24 cellular contexts compared by ENCODE assay signal in genomic region chr17:79979201-79979840, GRCh38. TPM values are rescaled to one million over a fixed set of nuclear protein-coding genes. Genes with fewer than 3 reads are reported as not detected.
DNase-seq lines count a peak whose midpoint lies in the region; ATAC-seq and TF ChIP-seq lines count a peak whose summit lies in the region.
"Had no signal": no experiment of that assay in that cellular context is flagged by ENCODE, and none has a peak within 500 bp of the region (broad histone marks: within the 10 kb centered on the region; RNA-seq: fewer than 3 reads in every experiment).

No MANE protein-coding gene starts in this region.

- H3K4me2 ChIP-seq in SK-N-SH, result no peak overlapping the region

- H3K9me3 ChIP-seq in SK-N-SH (no peaks in the 10 kb centered on the region), RWPE2 (ENCODE audit: severe bottlenecking) (no peaks in the 10 kb centered on the region)
- H3K9me3 ChIP-seq: left lung, tibial artery had no signal

- H3K36me3 ChIP-seq in SK-N-SH (replicated peaks in 1 of 2; ENCODE audit: control insufficient read depth in 1 of 2, insufficient read depth in 2 of 2, low read length in 1 of 2) (peaks cover 3 to 23% of the 10 kb centered on the region in 2 experiments), RWPE2 (ENCODE audit: low read depth) (no peaks in the 10 kb centered on the region)

- no peaks in the 10 kb centered on the region for H3K9me2 ChIP-seq in SK-N-SH

- H3K79me2 ChIP-seq in SK-N-SH (ENCODE audit: insufficient read depth), result 0 out of 2 replicates have a peak, but pooled peaks cover 3% of the 10 kb centered on the region

- TF ChIP-seq CTCF in SK-N-SH (IDR thresholded peaks at IDR 0.05) (no peak), RWPE2 (IDR thresholded peaks at IDR 0.05; ENCODE audit: poor library complexity, severe bottlenecking) (no peak)

- intact Hi-C loops in sciatic nerve (cut with DNase I), result no loop called here
- intact Hi-C loops in activated CD4-positive, alpha-beta memory T cell treated with anti-CD3 and anti-CD28 coated beads for 36 hours (cut with micrococcal nuclease), result no loop called here

- H3K27me3 ChIP-seq in SK-N-SH (ENCODE audit: insufficient read depth), result no peaks in the 10 kb centered on the region
- H3K27me3 ChIP-seq in RWPE2 (ENCODE audit: insufficient read depth, poor library complexity, severe bottlenecking), result no peaks in the 10 kb centered on the region
- H3K27me3 ChIP-seq: left lung, tibial artery had no signal

- no peaks in the 10 kb centered on the region; the same call in none of the 2 replicates for H4K20me1 ChIP-seq in SK-N-SH (ENCODE audit: insufficient read depth)

- no peaks in the 10 kb centered on the region for H3K9me3 Mint-ChIP-seq in activated CD4-positive, alpha-beta memory T cell treated with anti-CD3 and anti-CD28 coated beads for 36 hours
- H3K9me3 Mint-ChIP-seq: activated CD4-positive, alpha-beta T cell treated with anti-CD3 and anti-CD28 coated beads, Interleukin-2, amount 10 ng/mL, durations not matched to agents 24 days and 14 days; activated T-helper 17 cell treated with anti-CD3 and anti-CD28 coated beads, Interleukin-2, amount 50 U/mL, for 72 hours; nephron had no signal

- TF ChIP-seq RAD21 in SK-N-SH (IDR thresholded peaks at IDR 0.05; ENCODE audit: low read length), result no peak

- no peaks in the 10 kb centered on the region for H3K27me3 Mint-ChIP-seq in activated CD4-positive, alpha-beta memory T cell treated with anti-CD3 and anti-CD28 coated beads for 36 hours
- H3K27me3 Mint-ChIP-seq: activated CD4-positive, alpha-beta T cell treated with anti-CD3 and anti-CD28 coated beads, Interleukin-2, amount 10 ng/mL, durations not matched to agents 24 days and 14 days; activated T-helper 17 cell treated with anti-CD3 and anti-CD28 coated beads, Interleukin-2, amount 50 U/mL, for 72 hours; progenitor cell of endocrine pancreas had no signal

- no peaks in the 10 kb centered on the region for H3K4me1 Mint-ChIP-seq in activated CD4-positive, alpha-beta memory T cell treated with anti-CD3 and anti-CD28 coated beads for 36 hours (ENCODE audit: low read depth)
- H3K4me1 Mint-ChIP-seq: activated CD4-positive, alpha-beta T cell treated with anti-CD3 and anti-CD28 coated beads, Interleukin-2, amount 10 ng/mL, durations not matched to agents 24 days and 14 days; activated T-helper 17 cell treated with anti-CD3 and anti-CD28 coated beads, Interleukin-2, amount 50 U/mL, for 72 hours had no signal

- H3K27ac Mint-ChIP-seq in activated CD4-positive, alpha-beta memory T cell treated with anti-CD3 and anti-CD28 coated beads for 36 hours, result no peak overlapping the region
- H3K27ac Mint-ChIP-seq: activated CD4-positive, alpha-beta T cell treated with anti-CD3 and anti-CD28 coated beads, Interleukin-2, amount 10 ng/mL, durations not matched to agents 24 days and 14 days; activated T-helper 17 cell treated with anti-CD3 and anti-CD28 coated beads, Interleukin-2, amount 50 U/mL, for 72 hours; progenitor cell of endocrine pancreas had no signal

- DNase-seq in SK-N-SH (peak; percentile 15), RWPE2 (ENCODE audit: low spot score) (peak; percentile 45), islet precursor cell (peak; percentile 57), sciatic nerve (ENCODE audit: low spot score) (peak; percentile 41), NCI-H2107 (lab: John Stamatoyannopoulos, UW) (no peak), amniotic stem cell (lab: John Stamatoyannopoulos, UW) (no peak)
- DNase-seq in activated CD4-positive, alpha-beta memory T cell treated with anti-CD3 and anti-CD28 coated beads for 36 hours, result no peak
- DNase-seq: activated CD4-positive, alpha-beta T cell treated with anti-CD3 and anti-CD28 coated beads, Interleukin-2, amount 10 ng/mL, durations not matched to agents 24 days and 14 days; DMS79 treated with DMSO at 0.1 percent for 48 hours; Karpas-422; NCI-H774; SHP77; small intestine; stimulated activated CD4-positive, alpha-beta T cell treated with anti-CD3 and anti-CD28 coated beads, Interleukin-4, amount 100 ng/mL, for 24 hours; stimulated activated naive CD4-positive, alpha-beta T cell treated with Interleukin-2 at 50 U/mL for 16 hours had no signal

- no peaks in the 10 kb centered on the region for H3K36me3 Mint-ChIP-seq in activated CD4-positive, alpha-beta memory T cell treated with anti-CD3 and anti-CD28 coated beads for 36 hours

- CTCF ChIA-PET in SK-N-SH (lab: Yijun Ruan, JAX), result interaction anchor here (0.6 to 4.3 kb wide), 11 partner anchors 9 to 238 kb away, joined by 3 to 22 read pairs (median 7); partner anchors contain the start of gene CBX4
- CTCF ChIA-PET in activated CD4-positive, alpha-beta memory T cell treated with anti-CD3 and anti-CD28 coated beads for 36 hours (lab: Charles Lee), result no interaction called here

- ATAC-seq in SK-N-SH treated with all-trans-retinoic acid at 6 μM for 48 hours (no peak), RWPE2 (ENCODE audit: low read depth) (no peak), sciatic nerve (no peak)
- ATAC-seq: activated T-helper 17 cell treated with anti-CD3 and anti-CD28 coated beads, Interleukin-2, amount 50 U/mL, for 72 hours; GM12878; HCT116; left lung had no signal

- TF ChIP-seq EP300 in SK-N-SH (IDR thresholded peaks at IDR 0.05; ENCODE audit: borderline replicate concordance in 1 of 2, low read depth in 1 of 2, low read length in 1 of 2), result no peak

- H3K27ac ChIP-seq in SK-N-SH (ENCODE audit: low read depth in 2 of 2, low read length in 1 of 2) (no peak overlapping the region), RWPE2 (ENCODE audit: poor library complexity, severe bottlenecking) (no peak overlapping the region)
- H3K27ac ChIP-seq: 22Rv1, left lung, tibial artery had no signal

- POLR2A ChIA-PET in SK-N-SH (lab: Yijun Ruan, JAX), result interaction anchor here (0.5 kb wide), 1 partner anchor 56 kb away, joined by 3 read pairs; no protein-coding TSS in a partner anchor
- POLR2A ChIA-PET in activated CD4-positive, alpha-beta memory T cell treated with anti-CD3 and anti-CD28 coated beads for 36 hours (lab: Charles Lee), result no interaction called here

- H3K9ac ChIP-seq in SK-N-SH, result no peak overlapping the region

- no peak overlapping the region for H2AFZ ChIP-seq in SK-N-SH (ENCODE audit: low read depth)

- H3K4me3 ChIP-seq in SK-N-SH (ENCODE audit: low read depth in 2 of 2, low read length in 1 of 2) (no peak overlapping the region), RWPE2 (ENCODE audit: severe bottlenecking) (no peak overlapping the region)
- H3K4me3 ChIP-seq: GM12878, left lung, tibial artery had no signal

- H3F3A ChIP-seq in SK-N-SH (replicated peaks; ENCODE audit: insufficient read depth), result no peaks in the 10 kb centered on the region

- H3K4me3 Mint-ChIP-seq in activated CD4-positive, alpha-beta memory T cell treated with anti-CD3 and anti-CD28 coated beads for 36 hours, result no peak overlapping the region
- H3K4me3 Mint-ChIP-seq: activated CD4-positive, alpha-beta T cell treated with anti-CD3 and anti-CD28 coated beads, Interleukin-2, amount 10 ng/mL, durations not matched to agents 24 days and 14 days; activated T-helper 17 cell treated with anti-CD3 and anti-CD28 coated beads, Interleukin-2, amount 50 U/mL, for 72 hours; nephron had no signal

- 94% methylated on average over 32 of the region's 32 CpGs for WGBS in SK-N-SH (ENCODE audit: low lambda C conversion rate)

- H3K4me1 ChIP-seq in SK-N-SH (ENCODE audit: control insufficient read depth in 1 of 2, insufficient read depth in 2 of 2, low read depth in 1 of 2, low read length in 1 of 2) (peaks cover 0 to 20% of the 10 kb centered on the region in 2 experiments; a peak in 1 of 4 replicates), RWPE2 (ENCODE audit: insufficient read depth, poor library complexity, severe bottlenecking) (no peaks in the 10 kb centered on the region)
- H3K4me1 ChIP-seq: left lung, tibial artery had no signal

TF ChIP-seq in SK-N-SH, 30 proteins besides CTCF, POLR2A, EP300 and RAD21 (continues in another document):
- TF ChIP-seq ELF1 (IDR thresholded peaks at IDR 0.05) (no peak), IRF3 (IDR thresholded peaks at IDR 0.05; ENCODE audit: low read depth, low read length) (no peak)

TF ChIP-seq in SK-N-SH treated with all-trans-retinoic acid at 6 μM for 48 hours, 23 proteins besides CTCF, POLR2A, EP300 and RAD21 (continues in another document):
- TF ChIP-seq CSDC2 (CRISPR knock-in tag; IDR thresholded peaks at IDR 0.05), result no peak
- TF ChIP-seq BACH2 (CRISPR knock-in tag; IDR thresholded peaks at IDR 0.05; ENCODE audit: borderline replicate concordance), result no peak
- TF ChIP-seq TSHZ2 (CRISPR knock-in tag; IDR thresholded peaks at IDR 0.05), result no peak
- no peak for TF ChIP-seq ESRRG (CRISPR knock-in tag; IDR thresholded peaks at IDR 0.05)
- no peak for TF ChIP-seq RARB (CRISPR knock-in tag; IDR thresholded peaks at IDR 0.05)

RNA-seq across cellular contexts. Expression of gene TBC1D16, which starts 56.4 kb away (rescaled TPM):
- polyA plus RNA-seq in SK-N-SH (2012; rRNA removed), result 14.5 and 15.3 TPM in 2 replicates
- 7.9 and 13.0 TPM in 2 replicates for polyA plus RNA-seq in SK-N-SH (2012; cell fraction: cytosol; rRNA removed)
- 22.6 and 24.9 TPM in 2 replicates for polyA plus RNA-seq in SK-N-SH (2012; cell fraction: nucleus; rRNA removed)
- total RNA-seq in sciatic nerve, result 46.9 TPM
- total RNA-seq in activated CD4-positive, alpha-beta memory T cell treated with anti-CD3 and anti-CD28 coated beads for 36 hours, result 1 to 10 TPM; 5.4 TPM

RNA-seq across cellular contexts. Expression of gene CCDC40, which starts 57.1 kb away (rescaled TPM):
- 17.3 and 21.6 TPM in 2 replicates for polyA plus RNA-seq in SK-N-SH (2012; rRNA removed)
- polyA plus RNA-seq in SK-N-SH (2012; cell fraction: cytosol; rRNA removed), result 8.0 and 8.3 TPM in 2 replicates
- 87.6 and 92.0 TPM in 2 replicates for polyA plus RNA-seq in SK-N-SH (2012; cell fraction: nucleus; rRNA removed)
- total RNA-seq in sciatic nerve, result 12.6 TPM
- under 1 TPM; 0.82 to 1.00 TPM for total RNA-seq in activated CD4-positive, alpha-beta memory T cell treated with anti-CD3 and anti-CD28 coated beads for 36 hours

Comparison
In these comparisons a context has a peak if more than half of its experiments do, and no peak if none do; other contexts are left out.
1. DNase-seq: peak in SK-N-SH (single experiment), RWPE2 (single experiment), islet precursor cell (single experiment) and sciatic nerve (single experiment); none in activated CD4-positive, alpha-beta memory T cell treated with anti-CD3 and anti-CD28 coated beads for 36 hours (single experiment), NCI-H2107 (single experiment) and amniotic stem cell (single experiment).